In genomic region chr17:41496803-41497484, GRCh38 we compare ENCODE assay signal across 1 cellular context.
TF ChIP-seq lines count a peak whose summit lies in the region.

No MANE protein-coding gene starts in this region.

TF ChIP-seq in endothelial cell of umbilical vein, 7 proteins besides CTCF, POLR2A, EP300 and RAD21:
- TF ChIP-seq GATA2 (IDR thresholded peaks at IDR 0.05; ENCODE audit: insufficient read depth, insufficient read length, low read depth, low read length) (no peak), FOS (IDR thresholded peaks at IDR 0.05; ENCODE audit: borderline replicate concordance, insufficient read depth, low read length) (no peak), JUN (IDR thresholded peaks at IDR 0.05; ENCODE audit: borderline replicate concordance, insufficient read depth, insufficient read length, low read depth) (no peak), MAX (IDR thresholded peaks at IDR 0.05; ENCODE audit: insufficient read depth, insufficient read length) (no peak), EZH2 (IDR thresholded peaks at IDR 0.05; ENCODE audit: borderline replicate concordance, low read depth, low read length, severe bottlenecking) (no peak), POLR2AphosphoS5 (IDR thresholded peaks at IDR 0.05; ENCODE audit: insufficient read depth, low read depth, low read length) (no peak), MYC (IDR thresholded peaks at IDR 0.05; ENCODE audit: low read depth, low read length) (no peak)
